ENCODE assay signal across 5 cellular contexts in genomic region chr5:16718036-16718435, GRCh38.
A peak's percentile ranks its signal among the peaks of the same experiment; 100 is the strongest.
DNase-seq lines count a peak whose midpoint lies in the region; ATAC-seq and TF ChIP-seq lines count a peak whose summit lies in the region.
"Not testable (repeated sequence)": the region's sequence is repeated elsewhere in the genome, so short reads cannot be mapped to it uniquely, and the experiment has no call there.

No MANE protein-coding gene starts in this region.

- not testable (repeated sequence) for H4K91ac ChIP-seq in neuronal stem cell (ENCODE audit: low read depth, low read length, poor library complexity)

- not testable (repeated sequence) for H4K8ac ChIP-seq in neuronal stem cell (ENCODE audit: low read depth, low read length)

- not testable (repeated sequence) for H3K9me3 ChIP-seq in HUES48 (ENCODE audit: control insufficient read depth, insufficient read depth, low read length); neuronal stem cell (replicated peaks in 1 of 2; ENCODE audit: control insufficient read depth in 2 of 2, insufficient read depth in 1 of 2, low read depth in 1 of 2, low read length in 2 of 2)

- H3K79me1 ChIP-seq in neuronal stem cell (ENCODE audit: low read depth, low read length) = not testable (repeated sequence)

- peaks cover 78% of the 10 kb centered on the region for H3K4me1 ChIP-seq in GM23338 (ENCODE audit: insufficient read depth)
- H3K4me1 ChIP-seq in HUES48 (ENCODE audit: control insufficient read depth, insufficient read depth, low read length) = peaks cover 63% of the 10 kb centered on the region
- peaks cover 15 to 21% of the 10 kb centered on the region in 2 donors for H3K4me1 ChIP-seq in neuronal stem cell (ENCODE audit: control insufficient read depth in 2 of 2, insufficient read depth in 1 of 2, low read depth in 1 of 2, low read length in 2 of 2)

- H3K4me3 ChIP-seq in GM23338; HUES48 (ENCODE audit: low read depth, low read length); neuronal stem cell (ENCODE audit: low read length in 2 of 2): not testable (repeated sequence)

- H3K4ac ChIP-seq in neuronal stem cell (ENCODE audit: low read length) = not testable (repeated sequence)

- H3K18ac ChIP-seq in neuronal stem cell (ENCODE audit: low read length) = peak overlapping the region; percentile 75

- TF ChIP-seq CTCF in GM23338 (conservative IDR thresholded peaks at IDR 0.05; ENCODE audit: low read depth in 2 of 2) = not testable (repeated sequence)

- H3K79me2 ChIP-seq in GM23338 (replicated peaks; ENCODE audit: insufficient read depth) = peaks cover 99% of the 10 kb centered on the region

- H3K4me2 ChIP-seq in GM23338; neuronal stem cell (ENCODE audit: insufficient read depth, low read length, poor library complexity, severe bottlenecking): not testable (repeated sequence)

- H3K23ac ChIP-seq in neuronal stem cell (ENCODE audit: low read depth, low read length, poor library complexity) = not testable (repeated sequence)

- H3K27me3 ChIP-seq in GM23338 (ENCODE audit: insufficient read depth); HUES48 (ENCODE audit: control insufficient read depth, insufficient read depth, low read length); neuronal stem cell (ENCODE audit: control insufficient read depth in 3 of 3, insufficient read depth in 3 of 3, low read depth in 1 of 3, low read length in 3 of 3): not testable (repeated sequence)

- not testable (repeated sequence) for H3K9ac ChIP-seq in HUES48 (ENCODE audit: low read depth, low read length); neuronal stem cell (ENCODE audit: low read depth, low read length, poor library complexity)

- H2AK5ac ChIP-seq in neuronal stem cell (ENCODE audit: low read depth, low read length) = not testable (repeated sequence)

- not testable (repeated sequence) for H3K27me3 Mint-ChIP-seq in GM23338 (ENCODE audit: insufficient read depth, low read depth, poor library complexity)

- not testable (repeated sequence) for H2BK120ac ChIP-seq in neuronal stem cell (ENCODE audit: low read depth, low read length)

- H3K9me2 ChIP-seq in GM23338 (ENCODE audit: insufficient read depth) = not testable (repeated sequence)

- H3K36me3 ChIP-seq in GM23338 (ENCODE audit: insufficient read depth); HUES48 (ENCODE audit: control insufficient read depth, insufficient read depth, low read length); neuronal stem cell (replicated peaks in 1 of 2; ENCODE audit: control insufficient read depth in 2 of 2, insufficient read depth in 2 of 2, low read length in 2 of 2): not testable (repeated sequence)

- H3F3A ChIP-seq in GM23338 (replicated peaks; ENCODE audit: low read depth) = not testable (repeated sequence)

- not testable (repeated sequence) for H2BK15ac ChIP-seq in neuronal stem cell (ENCODE audit: low read length)

- H2BK5ac ChIP-seq in neuronal stem cell (ENCODE audit: low read length) = not testable (repeated sequence)

- not testable (repeated sequence) for H2BK12ac ChIP-seq in neuronal stem cell (ENCODE audit: low read length)

- peaks cover 40% of the 10 kb centered on the region for H4K20me1 ChIP-seq in GM23338 (replicated peaks; ENCODE audit: insufficient read depth)

- DNase-seq in ELF-1 (ENCODE audit: low read depth, low spot score) (peak; percentile 47), GM23338 (ENCODE audit: low spot score) (peak; percentile 22), activated gamma-delta T cell (lab: John Stamatoyannopoulos, UW) (peak; percentile 7)
- DNase-seq in neuronal stem cell (ENCODE audit: low spot score) = not testable (repeated sequence)

- not testable (repeated sequence) for H3K4me3 Mint-ChIP-seq in GM23338

- H3K14ac ChIP-seq in neuronal stem cell (ENCODE audit: low read length) = peak overlapping the region; percentile 43

- ATAC-seq in GM23338 = not testable (repeated sequence)

- H3K9me3 Mint-ChIP-seq in GM23338 = not testable (repeated sequence)

- peaks cover 23% of the 10 kb centered on the region for H3K36me3 Mint-ChIP-seq in GM23338 (ENCODE audit: low read depth)

- peaks cover 78% of the 10 kb centered on the region for H3K4me1 Mint-ChIP-seq in GM23338

- not testable (repeated sequence) for H3K27ac Mint-ChIP-seq in GM23338

- not testable (repeated sequence) for H3K27ac ChIP-seq in GM23338 (ENCODE audit: low read depth); neuronal stem cell (replicated peaks; ENCODE audit: low read length)
- peak overlapping the region; percentile 0 for H3K27ac ChIP-seq in HUES48 (ENCODE audit: low read depth, low read length)

- H2AFZ ChIP-seq in GM23338; neuronal stem cell (ENCODE audit: low read length): not testable (repeated sequence)

- WGBS in neuronal stem cell (ENCODE audit: extremely low coverage in 2 of 2, insufficient read length in 2 of 2, insufficient replicate concordance in 1 of 2), 2 donors = no CpG with 5 or more reads among the region's 23 CpGs
